ENCODE assay signal across 9 cellular contexts in genomic region chr22:42508975-42509364, GRCh38. TPM values are rescaled to one million over a fixed set of nuclear protein-coding genes. Genes with fewer than 3 reads are reported as not detected.
A peak's percentile ranks its signal among the peaks of the same experiment; 100 is the strongest.
DNase-seq lines count a peak whose midpoint lies in the region; ATAC-seq, FAIRE-seq and TF ChIP-seq lines count a peak whose summit lies in the region.
"Not testable (repeated sequence)": the region's sequence is repeated elsewhere in the genome, so short reads cannot be mapped to it uniquely, and the experiment has no call there.
"Had no signal": no experiment of that assay in that cellular context is flagged by ENCODE, and none has a peak within 500 bp of the region (broad histone marks: within the 10 kb centered on the region; RNA-seq: fewer than 3 reads in every experiment).

No MANE protein-coding gene starts in this region.

- TF ChIP-seq EP300 in A549 (IDR thresholded peaks at IDR 0.05) = not testable (repeated sequence)

- not testable (repeated sequence) for H3K9ac ChIP-seq in Karpas-422 (ENCODE audit: low read length); astrocyte (ENCODE audit: low read length); endodermal cell (ENCODE audit: extremely low read depth, low read length, poor library complexity, severe bottlenecking)

- 77% methylated on average over 10 of the region's 10 CpGs for WGBS in A549 (ENCODE audit: missing lambda C conversion rate)
- 41 to 69% methylated on average over 5 to 10 of the region's 10 CpGs for WGBS in endodermal cell (ENCODE audit: insufficient coverage in 1 of 2, insufficient read length in 1 of 2), 2 experiments

- not testable (repeated sequence) for FAIRE-seq in A549 (lab: Jason Lieb, UNC); astrocyte (lab: Jason Lieb, UNC)

- not testable (repeated sequence) for H3K27ac ChIP-seq in A549; GM23338 (ENCODE audit: low read depth); Karpas-422 (ENCODE audit: low read length); astrocyte (ENCODE audit: low read depth, low read length); endodermal cell (ENCODE audit: low read depth, low read length)

- H3K4me2 ChIP-seq in A549; Karpas-422 (ENCODE audit: low read depth, low read length, poor library complexity, severe bottlenecking); astrocyte (ENCODE audit: low read length): not testable (repeated sequence)
- peak overlapping the region; percentile 62; the same call in 1 of the 2 replicates for H3K4me2 ChIP-seq in GM23338

- H3K9me3 ChIP-seq in A549; Karpas-422 (ENCODE audit: low read length); astrocyte (ENCODE audit: insufficient read depth, low read depth, low read length); endodermal cell (ENCODE audit: control insufficient read depth, low read length): not testable (repeated sequence)

- H3K9me3 Mint-ChIP-seq in GM23338; WTC11; astrocyte (ENCODE audit: unreplicated experiment); endodermal cell; memory B cell: not testable (repeated sequence)

- H3K4me3 Mint-ChIP-seq in GM23338 = peak overlapping the region; percentile 19; the same call in 2 of the 3 replicates
- H3K4me3 Mint-ChIP-seq in WTC11; astrocyte (ENCODE audit: unreplicated experiment); endodermal cell; memory B cell: not testable (repeated sequence)

- H3K9me2 ChIP-seq in GM23338 (ENCODE audit: insufficient read depth); Karpas-422 (replicated peaks; ENCODE audit: insufficient read depth, low read length): not testable (repeated sequence)

- not testable (repeated sequence) for TF ChIP-seq CTCF in A549 (IDR thresholded peaks at IDR 0.05); GM23338 (conservative IDR thresholded peaks at IDR 0.05; ENCODE audit: low read depth in 2 of 2); WTC11 (IDR thresholded peaks at IDR 0.05); astrocyte (IDR thresholded peaks at IDR 0.05; ENCODE audit: insufficient read depth, low read depth, low read length); endodermal cell (conservative IDR thresholded peaks at IDR 0.05)

- CTCF ChIA-PET in A549 (lab: Yijun Ruan, JAX); WTC11 (lab: Charles Lee): not testable (repeated sequence)

- H3K4me1 ChIP-seq in A549; Karpas-422 (ENCODE audit: low read length); astrocyte (ENCODE audit: insufficient read depth, low read length); endodermal cell (ENCODE audit: control insufficient read depth, insufficient read depth, low read length): not testable (repeated sequence)
- H3K4me1 ChIP-seq in GM23338 (ENCODE audit: insufficient read depth) = peaks cover 15% of the 10 kb centered on the region

- H3K4me1 Mint-ChIP-seq in GM23338 = peaks cover 29% of the 10 kb centered on the region
- peaks cover 33% of the 10 kb centered on the region for H3K4me1 Mint-ChIP-seq in WTC11
- not testable (repeated sequence) for H3K4me1 Mint-ChIP-seq in astrocyte (ENCODE audit: low read depth, unreplicated experiment); endodermal cell; memory B cell

- not testable (repeated sequence) for H3K36me3 ChIP-seq in GM23338 (ENCODE audit: insufficient read depth); Karpas-422 (ENCODE audit: insufficient read depth, low read length); astrocyte (ENCODE audit: insufficient read depth, low read length)
- peaks cover 15% of the 10 kb centered on the region for H3K36me3 ChIP-seq in endodermal cell (ENCODE audit: control insufficient read depth, insufficient read depth, low read length)

- not testable (repeated sequence) for H4K20me1 ChIP-seq in GM23338 (replicated peaks; ENCODE audit: insufficient read depth); Karpas-422 (ENCODE audit: insufficient read depth, low read depth, low read length)
- H4K20me1 ChIP-seq in astrocyte (ENCODE audit: insufficient read depth, low read length) = peaks cover 16% of the 10 kb centered on the region

- H3K27ac Mint-ChIP-seq in GM23338 = not testable (repeated sequence)
- H3K27ac Mint-ChIP-seq in WTC11 = peak overlapping the region; percentile 89
- H3K27ac Mint-ChIP-seq in astrocyte (ENCODE audit: unreplicated experiment) = peak overlapping the region; percentile 34
- H3K27ac Mint-ChIP-seq in endodermal cell = peak overlapping the region; percentile 72
- peak overlapping the region; percentile 38 for H3K27ac Mint-ChIP-seq in memory B cell

- not testable (repeated sequence) for DNase-seq in A549 (ENCODE audit: low read depth in 1 of 2, low spot score in 1 of 2); WTC11 (ENCODE audit: low spot score); astrocyte (ENCODE audit: low read depth); memory B cell (ENCODE audit: low spot score in 2 of 2); stimulated activated naive CD8-positive, alpha-beta T cell treated with anti-CD3 and anti-CD28 coated beads, Interleukin-15, Interleukin-2, amounts not matched to agents 100 U/mL and 50 U/mL, for 24 hours
- DNase-seq in GM23338 (ENCODE audit: low spot score) (peak; percentile 52), Karpas-422 (peak; percentile 54), endodermal cell (peak; percentile 72)

- not testable (repeated sequence) for H2AFZ ChIP-seq in GM23338; Karpas-422 (ENCODE audit: low read length); astrocyte (ENCODE audit: low read depth, low read length)

- not testable (repeated sequence) for H3K4me3 ChIP-seq in A549; Karpas-422 (ENCODE audit: low read length); astrocyte (ENCODE audit: insufficient read depth, low read depth, low read length); endodermal cell (ENCODE audit: low read length)
- 0 out of 2 replicates have a peak overlapping the region, but pooled peaks have one; percentile 20 for H3K4me3 ChIP-seq in GM23338

- H3F3A ChIP-seq in GM23338 (replicated peaks; ENCODE audit: low read depth) = peaks cover 33% of the 10 kb centered on the region

- TF ChIP-seq POLR2A in A549 (IDR thresholded peaks at IDR 0.05; ENCODE audit: low read length) = not testable (repeated sequence)

- H3K27me3 Mint-ChIP-seq in GM23338 (ENCODE audit: insufficient read depth, low read depth, poor library complexity) = peaks cover 19% of the 10 kb centered on the region
- not testable (repeated sequence) for H3K27me3 Mint-ChIP-seq in WTC11 (ENCODE audit: low read depth); astrocyte (ENCODE audit: low read depth, unreplicated experiment); endodermal cell (ENCODE audit: insufficient read depth); memory B cell

- H3K27me3 ChIP-seq in GM23338 (ENCODE audit: insufficient read depth); Karpas-422 (ENCODE audit: low read length); astrocyte (ENCODE audit: insufficient read depth, low read length); endodermal cell (ENCODE audit: control insufficient read depth, insufficient read depth, low read length, poor library complexity, severe bottlenecking): not testable (repeated sequence)

- TF ChIP-seq RAD21 in A549 (conservative IDR thresholded peaks at IDR 0.05 in 1 of 2, IDR thresholded peaks at IDR 0.05 in 1 of 2) = not testable (repeated sequence)

- POLR2A ChIA-PET in A549 (lab: Yijun Ruan, JAX) = not testable (repeated sequence)
- POLR2A ChIA-PET in WTC11 (lab: Charles Lee) = interaction anchor here (0.7 kb wide), 1 partner anchor 37 kb away, joined by 3 read pairs; no protein-coding TSS in a partner anchor

- not testable (repeated sequence) for H3K79me2 ChIP-seq in GM23338 (replicated peaks; ENCODE audit: insufficient read depth); Karpas-422 (ENCODE audit: low read length); astrocyte (ENCODE audit: insufficient read depth, low read length)

- peak; percentile 8 to 11; a peak in 3 of 6 replicates for ATAC-seq in A549
- ATAC-seq in GM23338 = peak; percentile 31
- ATAC-seq in WTC11 = peak; percentile 27
- ATAC-seq in memory B cell (ENCODE audit: low read depth) = not testable (repeated sequence)
- ATAC-seq in stimulated activated naive CD8-positive, alpha-beta T cell treated with anti-CD3 and anti-CD28 coated beads, Interleukin-15, Interleukin-2, amounts not matched to agents 100 U/mL and 50 U/mL, for 24 hours = peak; percentile 15

- H3K36me3 Mint-ChIP-seq in GM23338 (ENCODE audit: low read depth) = peaks cover 18% of the 10 kb centered on the region
- not testable (repeated sequence) for H3K36me3 Mint-ChIP-seq in WTC11; astrocyte (ENCODE audit: low read depth, unreplicated experiment); memory B cell
- peaks cover 17% of the 10 kb centered on the region for H3K36me3 Mint-ChIP-seq in endodermal cell (ENCODE audit: low read depth)

RNA-seq across cellular contexts. Expression of gene RRP7A, which starts 10.6 kb away (rescaled TPM):
- polyA plus RNA-seq in A549 (2011; rRNA removed) (26.5 and 31.2 TPM in 2 replicates), A549 (2017; fragmentation: RNase III; extraction: RNeasy Plus Mini Kit Qiagen cat#74134 plus additional on column Dnase treatment) (36.3 to 42.0 TPM (median 37.1 TPM) in 3 replicates), GM23338 (2016; fragmentation: Nextera tagmentation; extraction: Ambion mirVana) (48.1 and 48.9 TPM in 2 replicates)
- 54.1 and 54.4 TPM in 2 replicates for polyA plus RNA-seq in A549 (2012; cell fraction: cytosol; rRNA removed)
- 42.4 and 45.5 TPM in 2 replicates for polyA plus RNA-seq in A549 (2012; cell fraction: nucleus; rRNA removed)
- 21.9 and 25.7 TPM in 2 replicates for polyA minus RNA-seq in A549 (2011; rRNA and poly(A)+ RNA removed)
- 51.9 and 59.2 TPM in 2 replicates for total RNA-seq in GM23338 (2014; rRNA removed; shearing (Covaris generic))
- total RNA-seq in Karpas-422 (2014; rRNA removed; shearing (Covaris generic); ENCODE audit: low replicate concordance) = 19.2 and 45.1 TPM in 2 replicates
- total RNA-seq in WTC11 (2021) (72.9 to 95.0 TPM (median 76.5 TPM) in 3 replicates), astrocyte (54.9 TPM in 2 replicates), endodermal cell (10 to 100 TPM; 63.8 to 98.0 TPM)
- polyA plus RNA-seq in endodermal cell (2013, experiment 1 of 2) = 36.8 TPM
- 29.6 TPM for polyA plus RNA-seq in endodermal cell (2013, experiment 2 of 2)

RNA-seq across cellular contexts. Expression of gene SERHL2, which starts 44.8 kb away (rescaled TPM):
- polyA plus RNA-seq in A549 (2011; rRNA removed) (0.14 and 0.20 TPM in 2 replicates), A549 (2017; fragmentation: RNase III; extraction: RNeasy Plus Mini Kit Qiagen cat#74134 plus additional on column Dnase treatment) (0.21 to 0.42 TPM (median 0.38 TPM) in 3 replicates), GM23338 (2016; fragmentation: Nextera tagmentation; extraction: Ambion mirVana) (2.1 TPM in 2 replicates)
- polyA plus RNA-seq in A549 (2012; cell fraction: cytosol; rRNA removed) = 0.08 and 0.23 TPM in 2 replicates
- polyA plus RNA-seq in A549 (2012; cell fraction: nucleus; rRNA removed) = 0.25 and 0.95 TPM in 2 replicates
- polyA minus RNA-seq in A549 (2011; rRNA and poly(A)+ RNA removed) = 1.1 TPM in 1 of 2 replicates, not detected in the other
- total RNA-seq in GM23338 (2014; rRNA removed; shearing (Covaris generic)) = 1.5 and 1.7 TPM in 2 replicates
- 3.2 and 3.7 TPM in 2 replicates for total RNA-seq in Karpas-422 (2014; rRNA removed; shearing (Covaris generic); ENCODE audit: low replicate concordance)
- total RNA-seq in WTC11 (2021) (0.37 to 1.1 TPM (median 0.92 TPM) in 3 replicates), astrocyte (1.2 and 2.2 TPM in 2 replicates), endodermal cell (10 to 100 TPM; 12.6 to 12.8 TPM)
- 15.3 TPM for polyA plus RNA-seq in endodermal cell (2013, experiment 1 of 2)
- polyA plus RNA-seq in endodermal cell (2013, experiment 2 of 2) = 26.2 TPM
- total RNA-seq: G401 had no signal
